1 cellular context compared by ENCODE assay signal in the genomic region with DNA sequence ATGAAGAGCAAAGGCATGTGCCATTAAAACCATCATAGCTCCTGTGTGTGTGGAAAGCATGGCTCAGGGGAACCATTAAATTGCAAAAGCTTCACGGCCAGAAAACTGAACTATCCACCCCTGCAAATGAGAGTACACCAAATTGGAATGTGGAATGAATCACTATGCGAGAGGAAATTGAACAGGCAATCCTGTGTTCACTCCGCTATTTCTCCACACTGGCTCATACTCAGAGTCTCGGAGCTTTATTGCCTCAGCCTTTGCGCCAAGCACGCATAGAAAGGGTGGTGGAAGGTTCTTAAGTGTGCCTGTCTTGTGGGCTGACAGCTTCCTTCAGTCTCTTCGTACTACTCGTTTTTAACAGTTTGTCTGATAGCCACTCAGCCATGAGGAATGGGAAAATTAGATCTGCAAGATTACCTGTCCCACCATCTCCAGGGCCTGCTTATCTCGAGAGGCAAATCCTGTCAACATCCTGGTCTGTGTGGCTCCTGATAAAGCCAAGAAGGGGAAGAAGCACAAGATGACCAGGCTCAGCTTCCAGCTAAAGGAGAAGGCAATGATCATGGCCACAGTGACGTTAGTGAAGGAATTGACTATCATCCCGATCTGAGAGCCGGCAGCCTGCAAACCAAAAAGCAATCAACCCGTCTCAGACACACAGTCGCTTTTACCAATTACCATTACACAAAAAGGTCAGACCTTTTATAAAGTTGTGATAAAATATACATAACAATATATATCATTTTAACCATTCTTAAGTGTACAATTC.
TF ChIP-seq lines count a peak whose summit lies in the region.

No MANE protein-coding gene starts in this region.

TF ChIP-seq in K562, 482 proteins besides CTCF, POLR2A, EP300 and RAD21 (continued from another document and continues in another):
- TF ChIP-seq, protein P1, sequence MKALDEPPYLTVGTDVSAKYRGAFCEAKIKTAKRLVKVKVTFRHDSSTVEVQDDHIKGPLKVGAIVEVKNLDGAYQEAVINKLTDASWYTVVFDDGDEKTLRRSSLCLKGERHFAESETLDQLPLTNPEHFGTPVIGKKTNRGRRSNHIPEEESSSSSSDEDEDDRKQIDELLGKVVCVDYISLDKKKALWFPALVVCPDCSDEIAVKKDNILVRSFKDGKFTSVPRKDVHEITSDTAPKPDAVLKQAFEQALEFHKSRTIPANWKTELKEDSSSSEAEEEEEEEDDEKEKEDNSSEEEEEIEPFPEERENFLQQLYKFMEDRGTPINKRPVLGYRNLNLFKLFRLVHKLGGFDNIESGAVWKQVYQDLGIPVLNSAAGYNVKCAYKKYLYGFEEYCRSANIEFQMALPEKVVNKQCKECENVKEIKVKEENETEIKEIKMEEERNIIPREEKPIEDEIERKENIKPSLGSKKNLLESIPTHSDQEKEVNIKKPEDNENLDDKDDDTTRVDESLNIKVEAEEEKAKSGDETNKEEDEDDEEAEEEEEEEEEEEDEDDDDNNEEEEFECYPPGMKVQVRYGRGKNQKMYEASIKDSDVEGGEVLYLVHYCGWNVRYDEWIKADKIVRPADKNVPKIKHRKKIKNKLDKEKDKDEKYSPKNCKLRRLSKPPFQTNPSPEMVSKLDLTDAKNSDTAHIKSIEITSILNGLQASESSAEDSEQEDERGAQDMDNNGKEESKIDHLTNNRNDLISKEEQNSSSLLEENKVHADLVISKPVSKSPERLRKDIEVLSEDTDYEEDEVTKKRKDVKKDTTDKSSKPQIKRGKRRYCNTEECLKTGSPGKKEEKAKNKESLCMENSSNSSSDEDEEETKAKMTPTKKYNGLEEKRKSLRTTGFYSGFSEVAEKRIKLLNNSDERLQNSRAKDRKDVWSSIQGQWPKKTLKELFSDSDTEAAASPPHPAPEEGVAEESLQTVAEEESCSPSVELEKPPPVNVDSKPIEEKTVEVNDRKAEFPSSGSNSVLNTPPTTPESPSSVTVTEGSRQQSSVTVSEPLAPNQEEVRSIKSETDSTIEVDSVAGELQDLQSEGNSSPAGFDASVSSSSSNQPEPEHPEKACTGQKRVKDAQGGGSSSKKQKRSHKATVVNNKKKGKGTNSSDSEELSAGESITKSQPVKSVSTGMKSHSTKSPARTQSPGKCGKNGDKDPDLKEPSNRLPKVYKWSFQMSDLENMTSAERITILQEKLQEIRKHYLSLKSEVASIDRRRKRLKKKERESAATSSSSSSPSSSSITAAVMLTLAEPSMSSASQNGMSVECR (CRISPR knock-in tag; IDR thresholded peaks at IDR 0.05), result no peak
- TF ChIP-seq KAT7 (CRISPR knock-in tag; IDR thresholded peaks at IDR 0.05; ENCODE audit: borderline replicate concordance) (peak; percentile 82; the same call in 1 of the 2 replicates), POLR2AphosphoS5 (IDR thresholded peaks at IDR 0.05; ENCODE audit: control insufficient read depth, insufficient read depth, low read depth, low read length) (peak; percentile 99), PRMT5 (CRISPR knock-in tag; IDR thresholded peaks at IDR 0.05) (no peak), KLF1 (tag; IDR thresholded peaks at IDR 0.05) (peak; percentile 57; the same call in 1 of the 2 replicates), MTA3 (IDR thresholded peaks at IDR 0.05; ENCODE audit: borderline replicate concordance) (peak; percentile 98), TAF1 (IDR thresholded peaks at IDR 0.05; ENCODE audit: control insufficient read depth, extremely low read depth, insufficient read depth, low read length, severe bottlenecking) (peak; percentile 44), ZC3H8 (IDR thresholded peaks at IDR 0.05) (no peak), PML (IDR thresholded peaks at IDR 0.05; ENCODE audit: low read length) (peak; percentile 99), ZNF175 (CRISPR knock-in tag; IDR thresholded peaks at IDR 0.05; ENCODE audit: low read depth) (peak; percentile 98), ARID1B (IDR thresholded peaks at IDR 0.05) (peak; percentile 100), SMARCC2 (IDR thresholded peaks at IDR 0.05; ENCODE audit: low read depth) (peak; percentile 100), CBX1 (IDR thresholded peaks at IDR 0.05; ENCODE audit: low read depth) (peak; percentile 67; the same call in 1 of the 2 replicates)
- TF ChIP-seq, protein P2, sequence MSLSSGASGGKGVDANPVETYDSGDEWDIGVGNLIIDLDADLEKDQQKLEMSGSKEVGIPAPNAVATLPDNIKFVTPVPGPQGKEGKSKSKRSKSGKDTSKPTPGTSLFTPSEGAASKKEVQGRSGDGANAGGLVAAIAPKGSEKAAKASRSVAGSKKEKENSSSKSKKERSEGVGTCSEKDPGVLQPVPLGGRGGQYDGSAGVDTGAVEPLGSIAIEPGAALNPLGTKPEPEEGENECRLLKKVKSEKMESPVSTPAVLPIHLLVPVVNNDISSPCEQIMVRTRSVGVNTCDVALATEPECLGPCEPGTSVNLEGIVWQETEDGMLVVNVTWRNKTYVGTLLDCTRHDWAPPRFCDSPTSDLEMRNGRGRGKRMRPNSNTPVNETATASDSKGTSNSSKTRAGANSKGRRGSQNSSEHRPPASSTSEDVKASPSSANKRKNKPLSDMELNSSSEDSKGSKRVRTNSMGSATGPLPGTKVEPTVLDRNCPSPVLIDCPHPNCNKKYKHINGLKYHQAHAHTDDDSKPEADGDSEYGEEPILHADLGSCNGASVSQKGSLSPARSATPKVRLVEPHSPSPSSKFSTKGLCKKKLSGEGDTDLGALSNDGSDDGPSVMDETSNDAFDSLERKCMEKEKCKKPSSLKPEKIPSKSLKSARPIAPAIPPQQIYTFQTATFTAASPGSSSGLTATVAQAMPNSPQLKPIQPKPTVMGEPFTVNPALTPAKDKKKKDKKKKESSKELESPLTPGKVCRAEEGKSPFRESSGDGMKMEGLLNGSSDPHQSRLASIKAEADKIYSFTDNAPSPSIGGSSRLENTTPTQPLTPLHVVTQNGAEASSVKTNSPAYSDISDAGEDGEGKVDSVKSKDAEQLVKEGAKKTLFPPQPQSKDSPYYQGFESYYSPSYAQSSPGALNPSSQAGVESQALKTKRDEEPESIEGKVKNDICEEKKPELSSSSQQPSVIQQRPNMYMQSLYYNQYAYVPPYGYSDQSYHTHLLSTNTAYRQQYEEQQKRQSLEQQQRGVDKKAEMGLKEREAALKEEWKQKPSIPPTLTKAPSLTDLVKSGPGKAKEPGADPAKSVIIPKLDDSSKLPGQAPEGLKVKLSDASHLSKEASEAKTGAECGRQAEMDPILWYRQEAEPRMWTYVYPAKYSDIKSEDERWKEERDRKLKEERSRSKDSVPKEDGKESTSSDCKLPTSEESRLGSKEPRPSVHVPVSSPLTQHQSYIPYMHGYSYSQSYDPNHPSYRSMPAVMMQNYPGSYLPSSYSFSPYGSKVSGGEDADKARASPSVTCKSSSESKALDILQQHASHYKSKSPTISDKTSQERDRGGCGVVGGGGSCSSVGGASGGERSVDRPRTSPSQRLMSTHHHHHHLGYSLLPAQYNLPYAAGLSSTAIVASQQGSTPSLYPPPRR (CRISPR knock-in tag; IDR thresholded peaks at IDR 0.05; ENCODE audit: borderline replicate concordance), result peak; percentile 95; the same call in 1 of the 2 replicates
- TF ChIP-seq, protein P3, sequence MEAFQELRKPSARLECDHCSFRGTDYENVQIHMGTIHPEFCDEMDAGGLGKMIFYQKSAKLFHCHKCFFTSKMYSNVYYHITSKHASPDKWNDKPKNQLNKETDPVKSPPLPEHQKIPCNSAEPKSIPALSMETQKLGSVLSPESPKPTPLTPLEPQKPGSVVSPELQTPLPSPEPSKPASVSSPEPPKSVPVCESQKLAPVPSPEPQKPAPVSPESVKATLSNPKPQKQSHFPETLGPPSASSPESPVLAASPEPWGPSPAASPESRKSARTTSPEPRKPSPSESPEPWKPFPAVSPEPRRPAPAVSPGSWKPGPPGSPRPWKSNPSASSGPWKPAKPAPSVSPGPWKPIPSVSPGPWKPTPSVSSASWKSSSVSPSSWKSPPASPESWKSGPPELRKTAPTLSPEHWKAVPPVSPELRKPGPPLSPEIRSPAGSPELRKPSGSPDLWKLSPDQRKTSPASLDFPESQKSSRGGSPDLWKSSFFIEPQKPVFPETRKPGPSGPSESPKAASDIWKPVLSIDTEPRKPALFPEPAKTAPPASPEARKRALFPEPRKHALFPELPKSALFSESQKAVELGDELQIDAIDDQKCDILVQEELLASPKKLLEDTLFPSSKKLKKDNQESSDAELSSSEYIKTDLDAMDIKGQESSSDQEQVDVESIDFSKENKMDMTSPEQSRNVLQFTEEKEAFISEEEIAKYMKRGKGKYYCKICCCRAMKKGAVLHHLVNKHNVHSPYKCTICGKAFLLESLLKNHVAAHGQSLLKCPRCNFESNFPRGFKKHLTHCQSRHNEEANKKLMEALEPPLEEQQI (IDR thresholded peaks at IDR 0.05), result peak; percentile 99
- TF ChIP-seq, protein P4, sequence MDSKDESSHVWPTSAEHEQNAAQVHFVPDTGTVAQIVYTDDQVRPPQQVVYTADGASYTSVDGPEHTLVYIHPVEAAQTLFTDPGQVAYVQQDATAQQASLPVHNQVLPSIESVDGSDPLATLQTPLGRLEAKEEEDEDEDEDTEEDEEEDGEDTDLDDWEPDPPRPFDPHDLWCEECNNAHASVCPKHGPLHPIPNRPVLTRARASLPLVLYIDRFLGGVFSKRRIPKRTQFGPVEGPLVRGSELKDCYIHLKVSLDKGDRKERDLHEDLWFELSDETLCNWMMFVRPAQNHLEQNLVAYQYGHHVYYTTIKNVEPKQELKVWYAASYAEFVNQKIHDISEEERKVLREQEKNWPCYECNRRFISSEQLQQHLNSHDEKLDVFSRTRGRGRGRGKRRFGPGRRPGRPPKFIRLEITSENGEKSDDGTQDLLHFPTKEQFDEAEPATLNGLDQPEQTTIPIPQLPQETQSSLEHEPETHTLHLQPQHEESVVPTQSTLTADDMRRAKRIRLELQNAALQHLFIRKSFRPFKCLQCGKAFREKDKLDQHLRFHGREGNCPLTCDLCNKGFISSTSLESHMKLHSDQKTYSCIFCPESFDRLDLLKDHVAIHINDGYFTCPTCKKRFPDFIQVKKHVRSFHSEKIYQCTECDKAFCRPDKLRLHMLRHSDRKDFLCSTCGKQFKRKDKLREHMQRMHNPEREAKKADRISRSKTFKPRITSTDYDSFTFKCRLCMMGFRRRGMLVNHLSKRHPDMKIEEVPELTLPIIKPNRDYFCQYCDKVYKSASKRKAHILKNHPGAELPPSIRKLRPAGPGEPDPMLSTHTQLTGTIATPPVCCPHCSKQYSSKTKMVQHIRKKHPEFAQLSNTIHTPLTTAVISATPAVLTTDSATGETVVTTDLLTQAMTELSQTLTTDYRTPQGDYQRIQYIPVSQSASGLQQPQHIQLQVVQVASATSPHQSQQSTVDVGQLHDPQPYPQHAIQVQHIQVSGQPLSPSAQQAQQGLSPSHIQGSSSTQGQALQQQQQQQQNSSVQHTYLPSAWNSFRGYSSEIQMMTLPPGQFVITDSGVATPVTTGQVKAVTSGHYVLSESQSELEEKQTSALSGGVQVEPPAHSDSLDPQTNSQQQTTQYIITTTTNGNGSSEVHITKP (IDR thresholded peaks at IDR 0.05; ENCODE audit: partially characterized antibody), result peak; percentile 24
- TF ChIP-seq, protein P5, sequence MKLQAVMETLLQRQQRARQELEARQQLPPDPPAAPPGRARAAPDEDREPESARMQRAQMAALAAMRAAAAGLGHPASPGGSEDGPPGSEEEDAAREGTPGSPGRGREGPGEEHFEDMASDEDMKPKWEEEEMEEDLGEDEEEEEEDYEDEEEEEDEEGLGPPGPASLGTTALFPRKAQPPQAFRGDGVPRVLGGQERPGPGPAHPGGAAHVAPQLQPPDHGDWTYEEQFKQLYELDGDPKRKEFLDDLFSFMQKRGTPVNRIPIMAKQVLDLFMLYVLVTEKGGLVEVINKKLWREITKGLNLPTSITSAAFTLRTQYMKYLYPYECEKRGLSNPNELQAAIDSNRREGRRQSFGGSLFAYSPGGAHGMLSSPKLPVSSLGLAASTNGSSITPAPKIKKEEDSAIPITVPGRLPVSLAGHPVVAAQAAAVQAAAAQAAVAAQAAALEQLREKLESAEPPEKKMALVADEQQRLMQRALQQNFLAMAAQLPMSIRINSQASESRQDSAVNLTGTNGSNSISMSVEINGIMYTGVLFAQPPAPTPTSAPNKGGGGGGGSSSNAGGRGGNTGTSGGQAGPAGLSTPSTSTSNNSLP (IDR thresholded peaks at IDR 0.05; ENCODE audit: borderline replicate concordance, low read depth, low read length), result peak; percentile 99
- TF ChIP-seq, protein P6, sequence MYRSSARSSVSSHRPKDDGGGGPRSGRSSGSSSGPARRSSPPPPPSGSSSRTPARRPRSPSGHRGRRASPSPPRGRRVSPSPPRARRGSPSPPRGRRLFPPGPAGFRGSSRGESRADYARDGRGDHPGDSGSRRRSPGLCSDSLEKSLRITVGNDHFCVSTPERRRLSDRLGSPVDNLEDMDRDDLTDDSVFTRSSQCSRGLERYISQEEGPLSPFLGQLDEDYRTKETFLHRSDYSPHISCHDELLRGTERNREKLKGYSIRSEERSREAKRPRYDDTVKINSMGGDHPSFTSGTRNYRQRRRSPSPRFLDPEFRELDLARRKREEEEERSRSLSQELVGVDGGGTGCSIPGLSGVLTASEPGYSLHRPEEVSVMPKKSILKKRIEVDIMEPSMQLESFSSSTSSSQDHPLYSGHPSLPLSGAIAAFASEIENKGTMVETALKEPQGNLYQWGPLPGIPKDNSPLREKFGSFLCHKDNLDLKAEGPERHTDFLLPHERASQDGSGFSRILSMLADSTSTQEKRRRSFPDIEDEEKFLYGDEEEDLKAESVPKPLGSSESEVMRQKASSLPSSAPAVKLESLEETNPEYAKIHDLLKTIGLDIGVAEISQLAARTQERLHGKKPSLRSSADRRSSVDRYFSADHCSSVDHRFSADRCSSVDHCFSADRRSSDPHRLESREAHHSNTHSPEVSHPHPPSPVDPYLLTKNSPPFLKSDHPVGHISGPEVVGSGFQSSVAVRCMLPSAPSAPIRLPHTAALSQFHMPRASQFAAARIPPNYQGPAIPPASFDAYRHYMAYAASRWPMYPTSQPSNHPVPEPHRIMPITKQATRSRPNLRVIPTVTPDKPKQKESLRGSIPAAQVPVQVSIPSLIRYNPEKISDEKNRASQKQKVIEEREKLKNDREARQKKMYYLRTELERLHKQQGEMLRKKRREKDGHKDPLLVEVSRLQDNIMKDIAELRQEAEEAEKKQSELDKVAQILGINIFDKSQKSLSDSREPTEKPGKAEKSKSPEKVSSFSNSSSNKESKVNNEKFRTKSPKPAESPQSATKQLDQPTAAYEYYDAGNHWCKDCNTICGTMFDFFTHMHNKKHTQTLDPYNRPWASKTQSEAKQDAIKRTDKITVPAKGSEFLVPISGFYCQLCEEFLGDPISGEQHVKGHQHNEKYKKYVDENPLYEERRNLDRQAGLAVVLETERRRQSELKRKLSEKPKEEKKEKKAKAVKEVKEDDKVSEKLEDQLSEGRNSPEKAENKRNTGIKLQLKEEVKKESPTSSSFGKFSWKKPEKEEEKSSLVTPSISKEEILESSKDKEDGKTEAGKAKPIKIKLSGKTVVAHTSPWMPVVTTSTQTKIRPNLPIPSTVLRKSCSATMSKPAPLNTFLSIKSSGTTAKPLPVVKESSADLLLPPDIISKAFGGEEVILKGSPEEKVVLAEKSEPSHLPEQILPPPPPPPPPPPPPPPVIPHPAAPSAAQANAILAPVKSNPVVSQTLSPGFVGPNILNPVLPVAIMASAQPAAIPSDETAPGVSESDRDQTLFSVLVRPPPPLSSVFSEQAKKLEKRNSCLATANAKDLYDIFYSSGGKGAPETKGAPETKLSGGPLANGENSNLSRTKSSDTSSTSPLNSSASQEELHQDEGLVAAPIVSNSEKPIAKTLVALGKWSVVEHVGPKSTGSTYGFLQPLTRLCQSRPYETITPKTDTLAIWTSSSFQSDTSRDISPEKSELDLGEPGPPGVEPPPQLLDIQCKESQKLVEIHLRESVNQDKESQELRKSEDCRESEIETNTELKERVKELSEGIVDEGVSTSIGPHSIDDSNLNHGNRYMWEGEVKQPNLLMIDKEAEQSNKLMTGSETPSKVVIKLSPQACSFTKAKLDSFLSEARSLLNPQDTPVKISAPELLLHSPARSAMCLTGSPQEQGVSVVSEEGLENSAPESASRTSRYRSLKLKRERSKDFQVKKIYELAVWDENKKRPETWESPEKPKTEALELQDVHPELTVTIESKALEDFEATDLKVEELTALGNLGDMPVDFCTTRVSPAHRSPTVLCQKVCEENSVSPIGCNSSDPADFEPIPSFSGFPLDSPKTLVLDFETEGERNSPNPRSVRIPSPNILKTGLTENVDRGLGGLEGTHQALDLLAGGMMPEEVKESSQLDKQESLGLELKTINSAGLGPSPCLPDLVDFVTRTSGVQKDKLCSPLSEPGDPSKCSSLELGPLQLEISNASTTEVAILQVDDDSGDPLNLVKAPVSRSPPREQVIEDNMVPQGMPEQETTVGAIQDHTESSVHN (IDR thresholded peaks at IDR 0.05; ENCODE audit: borderline replicate concordance in 1 of 2, low read depth in 1 of 2), result peak; percentile 83 to 94; a peak in 3 of 4 replicates
